11 cellular contexts compared by ENCODE assay signal in the genomic region with DNA sequence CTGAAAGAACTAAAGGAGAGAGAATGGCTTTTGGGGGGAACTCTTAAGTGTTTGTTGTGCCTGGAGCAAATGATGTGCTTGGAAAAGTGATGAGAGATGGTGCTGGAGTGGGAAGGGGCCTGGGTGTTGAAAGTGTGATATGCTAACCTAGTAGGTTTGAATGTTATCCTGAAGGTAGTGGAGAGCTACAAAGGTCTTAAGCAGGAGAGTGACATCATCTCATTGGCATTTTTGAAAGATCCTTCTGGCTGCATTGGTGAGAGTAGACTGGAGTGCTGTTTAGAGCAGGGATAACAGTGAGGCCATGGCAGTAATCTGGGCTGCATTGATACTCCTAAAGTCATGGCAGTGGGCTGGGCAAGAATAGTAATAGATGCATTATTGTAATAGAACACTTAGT. TPM values are rescaled to one million over a fixed set of nuclear protein-coding genes. Genes with fewer than 3 reads are reported as not detected.
DNase-seq lines count a peak whose midpoint lies in the region; ATAC-seq and TF ChIP-seq lines count a peak whose summit lies in the region.
"Had no signal": no experiment of that assay in that cellular context is flagged by ENCODE, and none has a peak within 500 bp of the region (broad histone marks: within the 10 kb centered on the region; RNA-seq: fewer than 3 reads in every experiment).

No MANE protein-coding gene starts in this region.

- ATAC-seq in natural killer cell (no peak), RWPE2 (ENCODE audit: low read depth) (peak; percentile 46), upper lobe of right lung (peak; percentile 65)
- ATAC-seq in natural killer cell treated with Interleukin-12 subunit alpha and Interleukin-12 subunit beta and Interleukin-15 and Interleukin-18, amount 100 ng/mL, for 72 hours = no peak

- H3K27ac ChIP-seq in RWPE2 (ENCODE audit: poor library complexity, severe bottlenecking) = no peak overlapping the region
- H3K27ac ChIP-seq in upper lobe of right lung = no peak overlapping the region
- H3K27ac ChIP-seq: RWPE1 had no signal

- H3K4me1 ChIP-seq in RWPE2 (ENCODE audit: insufficient read depth, poor library complexity, severe bottlenecking) (no peaks in the 10 kb centered on the region), upper lobe of right lung (no peaks in the 10 kb centered on the region)

- no peaks in the 10 kb centered on the region for H3K36me3 Mint-ChIP-seq in natural killer cell
- H3K36me3 Mint-ChIP-seq in natural killer cell treated with Interleukin-12 subunit alpha and Interleukin-12 subunit beta and Interleukin-15 and Interleukin-18, amount 100 ng/mL, for 72 hours = peaks cover 12% of the 10 kb centered on the region

- H3K27me3 ChIP-seq in RWPE2 (ENCODE audit: insufficient read depth, poor library complexity, severe bottlenecking) (no peaks in the 10 kb centered on the region), upper lobe of right lung (no peaks in the 10 kb centered on the region)
- H3K27me3 ChIP-seq: BLaER1 treated with 17β-estradiol and CSF1 and Interleukin-3, amounts not matched to agents 10 nM and 100 nM had no signal

- intact Hi-C loops in natural killer cell (cut with micrococcal nuclease) = no loop called here
- intact Hi-C loops in upper lobe of right lung (cut with DNase I) = no loop called here

- peak overlapping the region; percentile 10 to 71 for H3K27ac Mint-ChIP-seq in natural killer cell
- peak overlapping the region in 1 of 2 donors; percentile 0 for H3K27ac Mint-ChIP-seq in natural killer cell treated with Interleukin-12 subunit alpha and Interleukin-12 subunit beta and Interleukin-15 and Interleukin-18, amount 100 ng/mL, for 72 hours

- H3K36me3 ChIP-seq in RWPE2 (ENCODE audit: low read depth) = peaks cover 26% of the 10 kb centered on the region
- H3K36me3 ChIP-seq in upper lobe of right lung = peaks cover 16% of the 10 kb centered on the region

- H3K4me3 Mint-ChIP-seq in natural killer cell = no peak overlapping the region
- H3K4me3 Mint-ChIP-seq in natural killer cell treated with Interleukin-12 subunit alpha and Interleukin-12 subunit beta and Interleukin-15 and Interleukin-18, amount 100 ng/mL, for 72 hours = no peak overlapping the region

- H3K9me3 ChIP-seq in RWPE2 (ENCODE audit: severe bottlenecking) (no peaks in the 10 kb centered on the region), upper lobe of right lung (no peaks in the 10 kb centered on the region)
- H3K9me3 ChIP-seq: BLaER1 treated with 17β-estradiol and CSF1 and Interleukin-3, amounts not matched to agents 10 nM and 100 nM had no signal

- no peaks in the 10 kb centered on the region for H3K9me3 Mint-ChIP-seq in natural killer cell
- no peaks in the 10 kb centered on the region for H3K9me3 Mint-ChIP-seq in natural killer cell treated with Interleukin-12 subunit alpha and Interleukin-12 subunit beta and Interleukin-15 and Interleukin-18, amount 100 ng/mL, for 72 hours

- DNase-seq in natural killer cell (no peak), RWPE2 (ENCODE audit: low spot score) (no peak), hepatic stellate cell (ENCODE audit: low spot score) (peak; percentile 21), upper lobe of right lung (no peak), AML-193 (lab: John Stamatoyannopoulos, UW) (no peak), NCI-H1436 treated with DMSO at 0.1 percent for 48 hours (lab: John Stamatoyannopoulos, UW) (no peak), inferior parietal cortex (ENCODE audit: extremely low spot score) (no peak)
- no peak for DNase-seq in natural killer cell treated with Interleukin-12 subunit alpha and Interleukin-12 subunit beta and Interleukin-15 and Interleukin-18, amount 100 ng/mL, for 72 hours (ENCODE audit: low spot score)
- DNase-seq: kidney had no signal

- H3K27me3 Mint-ChIP-seq in natural killer cell (ENCODE audit: low read depth in 2 of 2) = no peaks in the 10 kb centered on the region
- H3K27me3 Mint-ChIP-seq in natural killer cell treated with Interleukin-12 subunit alpha and Interleukin-12 subunit beta and Interleukin-15 and Interleukin-18, amount 100 ng/mL, for 72 hours = no peaks in the 10 kb centered on the region

- TF ChIP-seq CTCF in natural killer cell (IDR thresholded peaks at IDR 0.05) = no peak
- no peak for TF ChIP-seq CTCF in RWPE2 (IDR thresholded peaks at IDR 0.05; ENCODE audit: poor library complexity, severe bottlenecking)
- TF ChIP-seq CTCF in upper lobe of right lung (IDR thresholded peaks at IDR 0.05) = no peak

- H3K4me3 ChIP-seq in RWPE2 (ENCODE audit: severe bottlenecking) (no peak overlapping the region), upper lobe of right lung (no peak overlapping the region)
- H3K4me3 ChIP-seq: BLaER1 treated with 17β-estradiol and CSF1 and Interleukin-3, amounts not matched to agents 10 nM and 100 nM had no signal

- H3K4me1 Mint-ChIP-seq in natural killer cell = peaks cover 30 to 35% of the 10 kb centered on the region in 2 donors
- H3K4me1 Mint-ChIP-seq in natural killer cell treated with Interleukin-12 subunit alpha and Interleukin-12 subunit beta and Interleukin-15 and Interleukin-18, amount 100 ng/mL, for 72 hours (ENCODE audit: low read depth in 2 of 2) = peaks cover 22 to 43% of the 10 kb centered on the region in 2 donors

RNA-seq across cellular contexts. Expression of gene MDM4, which starts 44.4 kb away (rescaled TPM):
- total RNA-seq in natural killer cell (100 to 1,000 TPM; 295 to 324 (median 296) TPM), upper lobe of right lung (84.5 TPM)
- 100 to 1,000 TPM; 104 to 151 TPM for total RNA-seq in natural killer cell treated with Interleukin-12 subunit alpha and Interleukin-12 subunit beta and Interleukin-15 and Interleukin-18, amount 100 ng/mL, for 72 hours

Comparison
In these comparisons a context has a peak if more than half of its experiments do, and no peak if none do; other contexts are left out.
1. ATAC-seq: peak in RWPE2 (single experiment) and upper lobe of right lung (single experiment); none in natural killer cell (0 of 3) and natural killer cell treated with Interleukin-12 subunit alpha and Interleukin-12 subunit beta and Interleukin-15 and Interleukin-18, amount 100 ng/mL, for 72 hours (0 of 2).